In the genomic region with DNA sequence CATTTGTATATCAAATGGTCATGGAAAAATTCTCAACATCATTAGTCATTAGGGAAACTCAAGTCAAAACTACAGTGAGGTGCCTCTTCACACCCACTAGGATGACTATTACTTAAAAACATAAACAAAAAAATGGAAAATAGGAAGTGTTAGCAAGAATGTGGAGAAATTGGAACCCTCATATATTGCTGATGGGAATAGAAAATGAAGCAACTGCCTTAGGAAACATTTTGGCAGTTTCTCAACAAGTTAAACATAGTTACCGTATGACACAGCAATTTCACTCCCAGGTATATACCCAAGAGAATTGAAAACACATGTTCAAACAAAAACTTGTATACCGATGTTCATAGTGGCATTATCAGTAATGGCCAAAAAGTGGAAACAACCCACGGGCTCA, we compare ENCODE assay signal across 2 cellular contexts.
A peak's percentile ranks its signal among the peaks of the same experiment; 100 is the strongest.
TF ChIP-seq lines count a peak whose summit lies in the region.

No MANE protein-coding gene starts in this region.

TF ChIP-seq in K562, 482 proteins besides CTCF, POLR2A, EP300 and RAD21:
- TF ChIP-seq NFE2 (IDR thresholded peaks at IDR 0.05; ENCODE audit: low read depth) (0 out of 2 replicates have a peak, but pooled peaks have one; percentile 14), PURB (CRISPR knock-in tag; IDR thresholded peaks at IDR 0.05; ENCODE audit: low read depth) (no peak), NFE2L1 (tag; IDR thresholded peaks at IDR 0.05; ENCODE audit: borderline replicate concordance, low read depth) (peak; percentile 19; the same call in 1 of the 2 replicates), ILK (tag; IDR thresholded peaks at IDR 0.05; ENCODE audit: borderline replicate concordance, low read depth) (no peak)
- TF ChIP-seq, protein P1, sequence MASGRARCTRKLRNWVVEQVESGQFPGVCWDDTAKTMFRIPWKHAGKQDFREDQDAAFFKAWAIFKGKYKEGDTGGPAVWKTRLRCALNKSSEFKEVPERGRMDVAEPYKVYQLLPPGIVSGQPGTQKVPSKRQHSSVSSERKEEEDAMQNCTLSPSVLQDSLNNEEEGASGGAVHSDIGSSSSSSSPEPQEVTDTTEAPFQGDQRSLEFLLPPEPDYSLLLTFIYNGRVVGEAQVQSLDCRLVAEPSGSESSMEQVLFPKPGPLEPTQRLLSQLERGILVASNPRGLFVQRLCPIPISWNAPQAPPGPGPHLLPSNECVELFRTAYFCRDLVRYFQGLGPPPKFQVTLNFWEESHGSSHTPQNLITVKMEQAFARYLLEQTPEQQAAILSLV (tag; IDR thresholded peaks at IDR 0.05): no peak

TF ChIP-seq in HepG2, 621 proteins besides CTCF, POLR2A, EP300 and RAD21:
- no peak for TF ChIP-seq NPAS2 (CRISPR knock-in tag; IDR thresholded peaks at IDR 0.05; ENCODE audit: borderline replicate concordance)
- peak; percentile 40; the same call in 1 of the 2 replicates for TF ChIP-seq NFE2L2 (IDR thresholded peaks at IDR 0.05; ENCODE audit: low read length)
